ENCODE assay signal across 11 cellular contexts in genomic region chr11:128361451-128362020, GRCh38.
DNase-seq lines count a peak whose midpoint lies in the region; ATAC-seq, FAIRE-seq and TF ChIP-seq lines count a peak whose summit lies in the region.
"Had no signal": no experiment of that assay in that cellular context is flagged by ENCODE, and none has a peak within 500 bp of the region (broad histone marks: within the 10 kb centered on the region; RNA-seq: fewer than 3 reads in every experiment).

No MANE protein-coding gene starts in this region.

- TF ChIP-seq RAD21 in liver (IDR thresholded peaks at IDR 0.05) = no peak
- TF ChIP-seq RAD21 in HepG2 (CRISPR knock-in tag; IDR thresholded peaks at IDR 0.05) = no peak

- TF ChIP-seq POLR2A in HepG2 (IDR thresholded peaks at IDR 0.05; ENCODE audit: insufficient read depth in 1 of 2, low read depth in 2 of 2, low read length in 2 of 2) = no peak

- no peak for TF ChIP-seq EP300 in HepG2 (IDR thresholded peaks at IDR 0.05; ENCODE audit: low read depth in 2 of 2, low read length in 2 of 2)
- TF ChIP-seq EP300 in HepG2 (CRISPR knock-in tag; IDR thresholded peaks at IDR 0.05; ENCODE audit: borderline replicate concordance) = no peak

- H3K79me2 ChIP-seq in HepG2 (ENCODE audit: insufficient read depth, low read length) = no peaks in the 10 kb centered on the region

- H3K9me3 ChIP-seq in liver (ENCODE audit: control insufficient read depth in 4 of 4, low read length in 3 of 4) (no peaks in the 10 kb centered on the region), HepG2 (ENCODE audit: low read length) (no peaks in the 10 kb centered on the region), upper lobe of right lung (no peaks in the 10 kb centered on the region)

- H3K4me3 ChIP-seq in liver (ENCODE audit: low read depth in 1 of 3, low read length in 3 of 3) = no peak overlapping the region
- H3K4me3 ChIP-seq in HepG2 (replicated peaks in 1 of 3; ENCODE audit: insufficient read depth in 1 of 3, low read depth in 2 of 3, low read length in 3 of 3) = no peak overlapping the region
- H3K4me3 ChIP-seq in upper lobe of right lung = no peak overlapping the region

- no peaks in the 10 kb centered on the region for H3K36me3 ChIP-seq in liver (ENCODE audit: control insufficient read depth in 4 of 4, insufficient read depth in 3 of 4, low read depth in 1 of 4, low read length in 3 of 4)
- H3K36me3 ChIP-seq in HepG2 (replicated peaks in 1 of 2; ENCODE audit: control insufficient read depth in 1 of 2, insufficient read depth in 2 of 2, low read length in 2 of 2) = no peaks in the 10 kb centered on the region
- no peaks in the 10 kb centered on the region for H3K36me3 ChIP-seq in upper lobe of right lung

- no peak overlapping the region for H3K27ac ChIP-seq in liver (ENCODE audit: low read depth in 1 of 2, low read length in 2 of 2)
- H3K27ac ChIP-seq in HepG2 (ENCODE audit: extremely low read length, insufficient read depth, low read length) = no peak overlapping the region
- no peak overlapping the region for H3K27ac ChIP-seq in upper lobe of right lung

- ATAC-seq in HepG2 = no peak
- peak; percentile 58 for ATAC-seq in upper lobe of right lung
- ATAC-seq in GM18858 (IDR thresholded peaks at IDR 0.05; ENCODE audit: unreplicated experiment) = no peak
- ATAC-seq: activated CD8-positive, alpha-beta T cell treated with anti-CD3 and anti-CD28 coated beads for 36 hours had no signal

- no TSS peak for BruUV-seq in HepG2 (replicated peaks; lab: Mats Ljungman, UMichigan)

- peaks cover 0 to 6% (median 0%) of the 10 kb centered on the region in 4 donors for H3K27me3 ChIP-seq in liver (ENCODE audit: control insufficient read depth in 4 of 4, insufficient read depth in 4 of 4, low read length in 3 of 4)
- no peaks in the 10 kb centered on the region; a peak in 1 of 5 replicates for H3K27me3 ChIP-seq in HepG2 (ENCODE audit: control insufficient read depth in 1 of 2, insufficient read depth in 2 of 2, low read length in 2 of 2)
- H3K27me3 ChIP-seq in upper lobe of right lung = no peaks in the 10 kb centered on the region

- H3K4me1 ChIP-seq in liver (ENCODE audit: control insufficient read depth in 4 of 4, insufficient read depth in 4 of 4, low read length in 3 of 4) (no peaks in the 10 kb centered on the region), HepG2 (ENCODE audit: insufficient read depth, low read length) (no peaks in the 10 kb centered on the region), upper lobe of right lung (no peaks in the 10 kb centered on the region)

- H3K9ac ChIP-seq in liver (ENCODE audit: low read depth in 1 of 2, low read length in 2 of 2) = no peak overlapping the region
- no peak overlapping the region for H3K9ac ChIP-seq in HepG2 (ENCODE audit: insufficient read depth, low read depth, low read length)

- DNase-seq in HepG2 (ENCODE audit: low spot score) = no peak
- DNase-seq in RPMI8226 = peak; percentile 70
- peak; percentile 23 for DNase-seq in germinal center (ENCODE audit: low spot score)
- no peak for DNase-seq in upper lobe of right lung
- no peak for DNase-seq in cerebellar nuclear complex (lab: John Stamatoyannopoulos, UW)
- no peak for DNase-seq in stimulated activated CD4-positive, alpha-beta T cell treated with anti-CD3 and anti-CD28 coated beads, Interleukin-4, amount 100 ng/mL, for 4 hours
- DNase-seq: activated CD8-positive, alpha-beta T cell treated with anti-CD3 and anti-CD28 coated beads for 36 hours; CD4-positive, CD25-positive, alpha-beta regulatory T cell; NCI-H2171 had no signal

- CTCF ChIA-PET in HepG2 (lab: Yijun Ruan, JAX; ENCODE audit: low intra/inter-chr PET ratio, low total read pairs) = no interaction called here

- H3K4me2 ChIP-seq in HepG2 (ENCODE audit: low read depth, low read length) = no peak overlapping the region

- 65% methylated on average over 8 of the region's 8 CpGs for WGBS in liver
- WGBS in HepG2 (ENCODE audit: low lambda C conversion rate) = 25% methylated on average over 7 of the region's 8 CpGs

- POLR2A ChIA-PET in HepG2 (lab: Yijun Ruan, JAX) = no interaction called here

- no peak for TF ChIP-seq CTCF in liver (IDR thresholded peaks at IDR 0.05; ENCODE audit: low read depth, low read length, missing input control)
- no peak for TF ChIP-seq CTCF in HepG2 (CRISPR knock-in tag; IDR thresholded peaks at IDR 0.05)
- TF ChIP-seq CTCF in upper lobe of right lung (IDR thresholded peaks at IDR 0.05) = no peak

- intact Hi-C loops in HepG2 (cut with micrococcal nuclease; ENCODE audit: unreplicated experiment) (no loop called here), upper lobe of right lung (cut with DNase I) (no loop called here)

- in situ Hi-C loops in HepG2 (cut with HindIII; ENCODE audit: extremely low pct_ligation_motif_present, low pct_unique_long_range_greater_than_20kb) = no loop called here

- no peak for FAIRE-seq in HepG2 (lab: Jason Lieb, UNC)

- H4K20me1 ChIP-seq in HepG2 (ENCODE audit: insufficient read depth, low read length) = no peaks in the 10 kb centered on the region

- H2AFZ ChIP-seq in HepG2 (ENCODE audit: low read length) = no peak overlapping the region

TF ChIP-seq in liver, 16 proteins besides CTCF, POLR2A, EP300 and RAD21:
- peak; percentile 57 for TF ChIP-seq NR2F2 (IDR thresholded peaks at IDR 0.05)
- TF ChIP-seq HNF4G (IDR thresholded peaks at IDR 0.05) = no peak
- no peak for TF ChIP-seq SP1 (IDR thresholded peaks at IDR 0.05)
- TF ChIP-seq JUND (IDR thresholded peaks at IDR 0.05) = no peak
- peak in 1 of 2 donors; percentile 10 for TF ChIP-seq RXRA (IDR thresholded peaks at IDR 0.05)

TF ChIP-seq in HepG2, 621 proteins besides CTCF, POLR2A, EP300 and RAD21 (continues in another document):
- no peak for TF ChIP-seq SMC3 (IDR thresholded peaks at IDR 0.05; ENCODE audit: low read length)
- TF ChIP-seq ZBTB42 (CRISPR knock-in tag; IDR thresholded peaks at IDR 0.05) = no peak
- TF ChIP-seq ELF4 (CRISPR knock-in tag; IDR thresholded peaks at IDR 0.05; ENCODE audit: borderline replicate concordance) = no peak
- TF ChIP-seq ZNF646 (CRISPR knock-in tag; IDR thresholded peaks at IDR 0.05) = no peak
- TF ChIP-seq SETDB1 (CRISPR knock-in tag; IDR thresholded peaks at IDR 0.05; ENCODE audit: borderline replicate concordance) = no peak
- TF ChIP-seq CREB1 (IDR thresholded peaks at IDR 0.05) = no peak
- TF ChIP-seq CREB1 (CRISPR knock-in tag; IDR thresholded peaks at IDR 0.05) = no peak
- no peak for TF ChIP-seq ZNF274 (CRISPR knock-in tag; IDR thresholded peaks at IDR 0.05)
- no peak for TF ChIP-seq ZKSCAN8 (CRISPR knock-in tag; IDR thresholded peaks at IDR 0.05; ENCODE audit: borderline replicate concordance)
- TF ChIP-seq MTF2 (CRISPR knock-in tag; IDR thresholded peaks at IDR 0.05; ENCODE audit: borderline replicate concordance) = no peak

Comparison
In these comparisons a context has a peak if more than half of its experiments do, and no peak if none do; other contexts are left out.
1. DNase-seq: peak in RPMI8226 (single experiment) and germinal center (single experiment); none in HepG2 (single experiment), upper lobe of right lung (single experiment), cerebellar nuclear complex (0 of 2) and stimulated activated CD4-positive, alpha-beta T cell treated with anti-CD3 and anti-CD28 coated beads, Interleukin-4, amount 100 ng/mL, for 4 hours (0 of 2).